In genomic region chr6:144094731-144095133, GRCh38 we compare ENCODE assay signal across 8 cellular contexts. TPM values are rescaled to one million over a fixed set of nuclear protein-coding genes. Genes with fewer than 3 reads are reported as not detected.
DNase-seq lines count a peak whose midpoint lies in the region; ATAC-seq lines count a peak whose summit lies in the region.

No MANE protein-coding gene starts in this region.

- H3K9me3 Mint-ChIP-seq in T-helper 1 cell treated with Interleukin-12 subunit alpha and Interleukin-12 subunit beta and Interleukin-4 antibody, amounts not matched to agents 30 μg/mL and 1 μg/mL, for 36 hours, result no peaks in the 10 kb centered on the region
- no peaks in the 10 kb centered on the region for H3K9me3 Mint-ChIP-seq in natural killer cell treated with Interleukin-12 subunit alpha and Interleukin-12 subunit beta and Interleukin-15 and Interleukin-18, amount 100 ng/mL, for 72 hours

- H3K9ac ChIP-seq in duodenal mucosa (ENCODE audit: low read depth in 1 of 2, low read length in 2 of 2), result peak overlapping the region; percentile 88 to 100

- no peaks in the 10 kb centered on the region for H3K27me3 Mint-ChIP-seq in T-helper 1 cell treated with Interleukin-12 subunit alpha and Interleukin-12 subunit beta and Interleukin-4 antibody, amounts not matched to agents 30 μg/mL and 1 μg/mL, for 36 hours (ENCODE audit: low read depth)
- no peaks in the 10 kb centered on the region for H3K27me3 Mint-ChIP-seq in natural killer cell treated with Interleukin-12 subunit alpha and Interleukin-12 subunit beta and Interleukin-15 and Interleukin-18, amount 100 ng/mL, for 72 hours

- H3K4me1 ChIP-seq in duodenal mucosa (ENCODE audit: control insufficient read depth in 1 of 2, insufficient read depth in 2 of 2, low read length in 2 of 2), result peaks cover 7 to 15% of the 10 kb centered on the region in 2 donors

- H3K36me3 ChIP-seq in MG63, result no peaks in the 10 kb centered on the region
- no peaks in the 10 kb centered on the region for H3K36me3 ChIP-seq in duodenal mucosa (ENCODE audit: control insufficient read depth in 1 of 2, insufficient read depth in 2 of 2, low read length in 2 of 2)

- ATAC-seq in natural killer cell treated with Interleukin-12 subunit alpha and Interleukin-12 subunit beta and Interleukin-15 and Interleukin-18, amount 100 ng/mL, for 72 hours, result peak in 1 of 2 donors; percentile 1

- H3K27me3 ChIP-seq in MG63, result no peaks in the 10 kb centered on the region
- no peaks in the 10 kb centered on the region for H3K27me3 ChIP-seq in duodenal mucosa (ENCODE audit: control insufficient read depth in 1 of 2, insufficient read depth in 2 of 2, low read length in 2 of 2)

- peak overlapping the region; percentile 96 for H3K27ac Mint-ChIP-seq in T-helper 1 cell treated with Interleukin-12 subunit alpha and Interleukin-12 subunit beta and Interleukin-4 antibody, amounts not matched to agents 30 μg/mL and 1 μg/mL, for 36 hours
- H3K27ac Mint-ChIP-seq in natural killer cell treated with Interleukin-12 subunit alpha and Interleukin-12 subunit beta and Interleukin-15 and Interleukin-18, amount 100 ng/mL, for 72 hours, result peak overlapping the region; percentile 91 to 93

- H3K9me3 ChIP-seq in MG63, result no peaks in the 10 kb centered on the region; the same call in 1 of the 2 replicates
- H3K9me3 ChIP-seq in duodenal mucosa (ENCODE audit: control insufficient read depth in 1 of 2, low read length in 2 of 2), result no peaks in the 10 kb centered on the region

- no peak for DNase-seq in T-helper 1 cell
- peak; percentile 1 for DNase-seq in MG63
- DNase-seq in natural killer cell treated with Interleukin-12 subunit alpha and Interleukin-12 subunit beta and Interleukin-15 and Interleukin-18, amount 100 ng/mL, for 72 hours (ENCODE audit: low spot score), result no peak
- no peak for DNase-seq in NCI-H2029 (lab: John Stamatoyannopoulos, UW)
- no peak for DNase-seq in MV-4-11 (lab: John Stamatoyannopoulos, UW)
- no peak for DNase-seq in ACHN

- H3K4me3 ChIP-seq in MG63 (peak overlapping the region; percentile 89), duodenal mucosa (ENCODE audit: low read depth in 1 of 2, low read length in 2 of 2) (peak overlapping the region; percentile 100)

- peaks cover 23% of the 10 kb centered on the region for H3K4me1 Mint-ChIP-seq in T-helper 1 cell treated with Interleukin-12 subunit alpha and Interleukin-12 subunit beta and Interleukin-4 antibody, amounts not matched to agents 30 μg/mL and 1 μg/mL, for 36 hours (ENCODE audit: low read depth)
- H3K4me1 Mint-ChIP-seq in natural killer cell treated with Interleukin-12 subunit alpha and Interleukin-12 subunit beta and Interleukin-15 and Interleukin-18, amount 100 ng/mL, for 72 hours (ENCODE audit: low read depth in 2 of 2), result peaks cover 17 to 35% of the 10 kb centered on the region in 2 donors

- peaks cover 5% of the 10 kb centered on the region for H3K36me3 Mint-ChIP-seq in T-helper 1 cell treated with Interleukin-12 subunit alpha and Interleukin-12 subunit beta and Interleukin-4 antibody, amounts not matched to agents 30 μg/mL and 1 μg/mL, for 36 hours (ENCODE audit: low read depth)
- H3K36me3 Mint-ChIP-seq in natural killer cell treated with Interleukin-12 subunit alpha and Interleukin-12 subunit beta and Interleukin-15 and Interleukin-18, amount 100 ng/mL, for 72 hours, result peaks cover 10% of the 10 kb centered on the region

- H3K4me3 Mint-ChIP-seq in T-helper 1 cell treated with Interleukin-12 subunit alpha and Interleukin-12 subunit beta and Interleukin-4 antibody, amounts not matched to agents 30 μg/mL and 1 μg/mL, for 36 hours, result peak overlapping the region; percentile 93
- H3K4me3 Mint-ChIP-seq in natural killer cell treated with Interleukin-12 subunit alpha and Interleukin-12 subunit beta and Interleukin-15 and Interleukin-18, amount 100 ng/mL, for 72 hours, result peak overlapping the region; percentile 97

- H3K27ac ChIP-seq in duodenal mucosa (ENCODE audit: low read depth, low read length), result peak overlapping the region; percentile 69

- in situ Hi-C loops in ACHN (cut with HindIII; ENCODE audit: low pct_ligation_motif_present, low pct_unique_long_range_greater_than_20kb, low sequenced_read_pairs), result no loop called here

RNA-seq across cellular contexts. Expression of gene SF3B5, which starts 0.6 kb away (rescaled TPM):
- total RNA-seq in MG63 (2014; rRNA removed; shearing (Covaris generic); ENCODE audit: low replicate concordance), result 65.0 and 97.1 TPM in 2 replicates
- 100 to 1,000 TPM; 181 to 201 TPM for total RNA-seq in natural killer cell treated with Interleukin-12 subunit alpha and Interleukin-12 subunit beta and Interleukin-15 and Interleukin-18, amount 100 ng/mL, for 72 hours

RNA-seq across cellular contexts. Expression of gene STX11, which starts 55.6 kb away (rescaled TPM):
- total RNA-seq in MG63 (2014; rRNA removed; shearing (Covaris generic); ENCODE audit: low replicate concordance), result 0.35 and 1.3 TPM in 2 replicates
- 10 to 100 TPM; 52.7 to 98.0 TPM for total RNA-seq in natural killer cell treated with Interleukin-12 subunit alpha and Interleukin-12 subunit beta and Interleukin-15 and Interleukin-18, amount 100 ng/mL, for 72 hours

Comparison
In these comparisons a context has a peak if more than half of its experiments do, and no peak if none do; other contexts are left out.
1. RNA of gene STX11, which starts 55.6 kb away (total RNA-seq): 52.7 to 98.0 TPM in natural killer cell treated with Interleukin-12 subunit alpha and Interleukin-12 subunit beta and Interleukin-15 and Interleukin-18, amount 100 ng/mL, for 72 hours; 0.35 to 1.3 TPM in MG63; every median in the first group is over 10 times any median in the second.